Comparison of ENCODE assay signal across 10 cellular contexts in genomic region chr19:42468273-42468796, GRCh38. TPM values are rescaled to one million over a fixed set of nuclear protein-coding genes. Genes with fewer than 3 reads are reported as not detected.
DNase-seq lines count a peak whose midpoint lies in the region; ATAC-seq and TF ChIP-seq lines count a peak whose summit lies in the region.
"Had no signal": no experiment of that assay in that cellular context is flagged by ENCODE, and none has a peak within 500 bp of the region (broad histone marks: within the 10 kb centered on the region; RNA-seq: fewer than 3 reads in every experiment).

No MANE protein-coding gene starts in this region.

- H3F3A ChIP-seq in PC-3 (ENCODE audit: low read length, unreplicated experiment), result no peaks in the 10 kb centered on the region

- H3K9me2 ChIP-seq in PC-3 (replicated peaks; ENCODE audit: low read length), result no peaks in the 10 kb centered on the region

- H3K4me1 ChIP-seq in A673 (ENCODE audit: insufficient read depth, low read length, poor library complexity, severe bottlenecking) (peaks cover 19% of the 10 kb centered on the region), PC-3 (ENCODE audit: insufficient read depth, low read length) (peaks cover 31% of the 10 kb centered on the region), fibroblast of lung (ENCODE audit: control insufficient read depth, extremely low read depth, insufficient read depth, low read length) (no peaks in the 10 kb centered on the region), ascending aorta (no peaks in the 10 kb centered on the region), prostate gland (replicated peaks) (peaks cover 9% of the 10 kb centered on the region)

- peak overlapping the region in 2 of 10 donors; percentile 50 to 75 for H3K27ac Mint-ChIP-seq in naive thymus-derived CD8-positive, alpha-beta T cell

- BruUV-seq in A673 (replicated peaks; lab: Mats Ljungman, UMichigan) (no TSS peak), PC-3 (replicated peaks; lab: Mats Ljungman, UMichigan) (no TSS peak)

- peak; percentile 94 for DNase-seq in A673 (ENCODE audit: low spot score)
- DNase-seq in H4 (ENCODE audit: low spot score), result peak; percentile 93
- DNase-seq in PC-3, result peak; percentile 78
- peak; percentile 57 to 62 for DNase-seq in fibroblast of lung (ENCODE audit: low read depth in 2 of 2)
- DNase-seq in ascending aorta (ENCODE audit: low spot score in 2 of 2), result no peak
- DNase-seq in stimulated activated CD4-positive, alpha-beta T cell treated with anti-CD3 and anti-CD28 coated beads, Interleukin-15, amount 100 ng/mL, for 24 hours, result no peak
- DNase-seq in prostate gland (ENCODE audit: low spot score), result no peak
- no peak for DNase-seq in naive thymus-derived CD8-positive, alpha-beta T cell
- DNase-seq: anterior cingulate cortex, KG1 had no signal

- H3K4me3 ChIP-seq in A673 (ENCODE audit: low read depth, low read length, poor library complexity, severe bottlenecking) (no peak overlapping the region), PC-3 (ENCODE audit: low read length) (no peak overlapping the region), fibroblast of lung (replicated peaks in 1 of 4; ENCODE audit: control extremely low read depth in 1 of 4, insufficient read depth in 1 of 4, low read depth in 3 of 4, low read length in 4 of 4) (no peak overlapping the region), ascending aorta (no peak overlapping the region), prostate gland (no peak overlapping the region)

- no peaks in the 10 kb centered on the region for H3K36me3 ChIP-seq in A673 (ENCODE audit: insufficient read depth, low read length, poor library complexity, severe bottlenecking)
- H3K36me3 ChIP-seq in PC-3 (ENCODE audit: low read depth, low read length), result no peaks in the 10 kb centered on the region
- no peaks in the 10 kb centered on the region for H3K36me3 ChIP-seq in fibroblast of lung (ENCODE audit: control insufficient read depth, insufficient read depth, low read length)
- no peaks in the 10 kb centered on the region for H3K36me3 ChIP-seq in ascending aorta
- no peaks in the 10 kb centered on the region for H3K36me3 ChIP-seq in prostate gland

- H3K27me3 ChIP-seq in A673 (replicated peaks; ENCODE audit: insufficient read depth, low read depth, low read length, poor library complexity) (no peaks in the 10 kb centered on the region), PC-3 (ENCODE audit: low read length) (no peaks in the 10 kb centered on the region), fibroblast of lung (ENCODE audit: control insufficient read depth, insufficient read depth, low read length) (no peaks in the 10 kb centered on the region), ascending aorta (no peaks in the 10 kb centered on the region), prostate gland (replicated peaks; ENCODE audit: insufficient read depth) (no peaks in the 10 kb centered on the region)

- H3K4me1 Mint-ChIP-seq in naive thymus-derived CD8-positive, alpha-beta T cell, result peaks cover 6 to 35% (median 7%) of the 10 kb centered on the region in 4 donors

- no peaks in the 10 kb centered on the region for H3K9me3 Mint-ChIP-seq in naive thymus-derived CD8-positive, alpha-beta T cell

- peaks cover 0 to 9% (median 0%) of the 10 kb centered on the region in 5 donors for H3K27me3 Mint-ChIP-seq in naive thymus-derived CD8-positive, alpha-beta T cell

- CTCF ChIA-PET in A673 (lab: Charles Lee) (no interaction called here), PC-3 (lab: Charles Lee) (no interaction called here)

- POLR2A ChIA-PET in A673 (lab: Charles Lee; ENCODE audit: low non-redundant PET) (no interaction called here), PC-3 (lab: Charles Lee; ENCODE audit: unreplicated experiment) (no interaction called here)
- POLR2A ChIA-PET in naive thymus-derived CD8-positive, alpha-beta T cell (lab: Charles Lee), result no interaction called here

- intact Hi-C loops in A673 (cut with micrococcal nuclease; ENCODE audit: unreplicated experiment), result no loop called here
- intact Hi-C loops in PC-3 (cut with micrococcal nuclease), result no loop called here
- intact Hi-C loops in ascending aorta (cut with DNase I), result no loop called here
- intact Hi-C loops in prostate gland (cut with DNase I), result no loop called here

- TF ChIP-seq CTCF in A673 (conservative IDR thresholded peaks at IDR 0.05; ENCODE audit: low read depth, low read length) (no peak), PC-3 (conservative IDR thresholded peaks at IDR 0.05; ENCODE audit: low read depth, low read length) (no peak), fibroblast of lung (conservative IDR thresholded peaks at IDR 0.05 in 1 of 2, IDR thresholded peaks at IDR 0.05 in 1 of 2; ENCODE audit: low read depth in 1 of 2, low read length in 2 of 2) (no peak), ascending aorta (IDR thresholded peaks at IDR 0.05) (no peak), prostate gland (IDR thresholded peaks at IDR 0.05) (no peak)

- H3K36me3 Mint-ChIP-seq in naive thymus-derived CD8-positive, alpha-beta T cell, result no peaks in the 10 kb centered on the region

- no peak overlapping the region for H3K9ac ChIP-seq in PC-3 (ENCODE audit: low read length)
- H3K9ac ChIP-seq in fibroblast of lung (ENCODE audit: insufficient read depth, low read length), result no peak overlapping the region

- 42% methylated on average over 3 of the region's 3 CpGs for WGBS in prostate gland

- no peaks in the 10 kb centered on the region for H3K79me2 ChIP-seq in PC-3 (ENCODE audit: low read length)
- H3K79me2 ChIP-seq in fibroblast of lung (ENCODE audit: control insufficient read depth, insufficient read depth, low read length), result no peaks in the 10 kb centered on the region

- no peaks in the 10 kb centered on the region for H3K9me3 ChIP-seq in A673 (ENCODE audit: low read depth, low read length, poor library complexity, severe bottlenecking)
- H3K9me3 ChIP-seq in PC-3 (ENCODE audit: low read length), result no peaks in the 10 kb centered on the region
- H3K9me3 ChIP-seq in fibroblast of lung (ENCODE audit: control insufficient read depth, insufficient read depth, low read depth, low read length), result no peaks in the 10 kb centered on the region
- no peaks in the 10 kb centered on the region for H3K9me3 ChIP-seq in ascending aorta
- no peaks in the 10 kb centered on the region for H3K9me3 ChIP-seq in prostate gland

- peak overlapping the region; percentile 59 for H3K4me2 ChIP-seq in PC-3 (ENCODE audit: low read length)
- no peak overlapping the region for H3K4me2 ChIP-seq in fibroblast of lung (ENCODE audit: extremely low read depth, insufficient read depth, low read length)

- H2AFZ ChIP-seq in PC-3 (ENCODE audit: low read length), result no peak overlapping the region
- H2AFZ ChIP-seq in fibroblast of lung (ENCODE audit: low read length), result no peak overlapping the region

- ATAC-seq in PC-3, result peak; percentile 77
- ATAC-seq in naive thymus-derived CD8-positive, alpha-beta T cell, result no peak

- no peak overlapping the region for H3K27ac ChIP-seq in A673 (ENCODE audit: low read depth, low read length, poor library complexity, severe bottlenecking)
- H3K27ac ChIP-seq in PC-3 (ENCODE audit: low read length), result peak overlapping the region; percentile 70
- H3K27ac ChIP-seq in fibroblast of lung (ENCODE audit: insufficient read depth, low read length), result no peak overlapping the region
- no peak overlapping the region for H3K27ac ChIP-seq in ascending aorta
- H3K27ac ChIP-seq in prostate gland, result peak overlapping the region in 1 of 2 donors; percentile 44

- TF ChIP-seq POLR2A in prostate gland (IDR thresholded peaks at IDR 0.05), result no peak

- no peak overlapping the region for H3K4me3 Mint-ChIP-seq in naive thymus-derived CD8-positive, alpha-beta T cell

- H4K20me1 ChIP-seq in PC-3 (ENCODE audit: low read length) (no peaks in the 10 kb centered on the region), fibroblast of lung (ENCODE audit: control insufficient read depth, extremely low read depth, insufficient read depth, low read length) (no peaks in the 10 kb centered on the region)

RNA-seq across cellular contexts. Expression of gene CXCL17, which starts 25.6 kb away (rescaled TPM):
- total RNA-seq in A673 (2021) (not detected in 2 replicates), PC-3 (2014; rRNA removed) (0.98 TPM in 1 of 2 replicates, not detected in the other), fibroblast of lung (not detected in 2 replicates), ascending aorta (not detected), prostate gland (1 to 10 TPM; 2.4 to 4.8 TPM)
- total RNA-seq in H4 (2014; rRNA removed; shearing (Covaris generic)), result not detected in 2 replicates
- polyA plus RNA-seq in fibroblast of lung, result not detected in 2 replicates
- not detected in 2 replicates for polyA plus RNA-seq in fibroblast of lung (2012)
- not detected in 2 replicates for polyA minus RNA-seq in fibroblast of lung (ENCODE audit: low replicate concordance)
- not detected for total RNA-seq in naive thymus-derived CD8-positive, alpha-beta T cell
- polyA plus RNA-seq in naive thymus-derived CD8-positive, alpha-beta T cell, result not detected

RNA-seq across cellular contexts. Expression of gene LIPE, which starts 41.1 kb away (rescaled TPM):
- total RNA-seq in A673 (2021), result 6.8 and 7.6 TPM in 2 replicates
- 0.68 and 1.2 TPM in 2 replicates for total RNA-seq in H4 (2014; rRNA removed; shearing (Covaris generic))
- 2.1 and 3.7 TPM in 2 replicates for total RNA-seq in PC-3 (2014; rRNA removed)
- 0.51 and 1.7 TPM in 2 replicates for total RNA-seq in fibroblast of lung
- 1.1 and 2.7 TPM in 2 replicates for polyA plus RNA-seq in fibroblast of lung
- 1.8 and 6.1 TPM in 2 replicates for polyA plus RNA-seq in fibroblast of lung (2012)
- 3.8 and 9.6 TPM in 2 replicates for polyA minus RNA-seq in fibroblast of lung (ENCODE audit: low replicate concordance)
- total RNA-seq in ascending aorta, result 102 TPM
- total RNA-seq in prostate gland, result 10 to 100 TPM; 10.2 to 24.8 TPM
- total RNA-seq in naive thymus-derived CD8-positive, alpha-beta T cell, result 10 to 100 TPM; 29.5 TPM
- 1 to 10 TPM; 4.2 to 9.6 (median 8.0) TPM for polyA plus RNA-seq in naive thymus-derived CD8-positive, alpha-beta T cell

RNA-seq across cellular contexts. Expression of gene CEACAM1, which starts 59.9 kb away (rescaled TPM):
- total RNA-seq in A673 (2021) (0.22 and 0.64 TPM in 2 replicates), PC-3 (2014; rRNA removed) (0.81 and 0.95 TPM in 2 replicates), fibroblast of lung (not detected in 2 replicates), ascending aorta (not detected), prostate gland (10 to 100 TPM; 21.4 to 35.8 TPM)
- total RNA-seq in H4 (2014; rRNA removed; shearing (Covaris generic)), result 0.35 TPM in 1 of 2 replicates, not detected in the other
- 0.03 TPM in 1 of 2 replicates, not detected in the other for polyA plus RNA-seq in fibroblast of lung
- not detected in 2 replicates for polyA plus RNA-seq in fibroblast of lung (2012)
- polyA minus RNA-seq in fibroblast of lung (ENCODE audit: low replicate concordance), result not detected in 2 replicates
- 1 to 10 TPM; 1.3 to 1.6 TPM for total RNA-seq in naive thymus-derived CD8-positive, alpha-beta T cell
- 1 to 10 TPM; 1.3 to 2.2 (median 1.4) TPM for polyA plus RNA-seq in naive thymus-derived CD8-positive, alpha-beta T cell

Comparison
In these comparisons a context has a peak if more than half of its experiments do, and no peak if none do; other contexts are left out.
1. DNase-seq: peak in A673 (single experiment), H4 (single experiment), PC-3 (single experiment) and fibroblast of lung (2 of 2); none in ascending aorta (0 of 2), stimulated activated CD4-positive, alpha-beta T cell treated with anti-CD3 and anti-CD28 coated beads, Interleukin-15, amount 100 ng/mL, for 24 hours (single experiment), prostate gland (single experiment) and naive thymus-derived CD8-positive, alpha-beta T cell (0 of 10).
2. RNA of gene CEACAM1, which starts 59.9 kb away (total RNA-seq): 21.4 to 35.8 TPM in prostate gland; 1.3 to 1.6 TPM in naive thymus-derived CD8-positive, alpha-beta T cell, 0.81 to 0.95 TPM in PC-3, 0.22 to 0.64 TPM in A673, 0.35 TPM in H4, not detected in ascending aorta (single experiment) and not detected in fibroblast of lung; every median in the first group is over 4 times any median in the second.